ENCODE assay signal across 27 cellular contexts in genomic region chr1:192600264-192600663, GRCh38. TPM values are rescaled to one million over a fixed set of nuclear protein-coding genes. Genes with fewer than 3 reads are reported as not detected.
DNase-seq lines count a peak whose midpoint lies in the region; ATAC-seq and TF ChIP-seq lines count a peak whose summit lies in the region.
"Had no signal": no experiment of that assay in that cellular context is flagged by ENCODE, and none has a peak within 500 bp of the region (broad histone marks: within the 10 kb centered on the region; RNA-seq: fewer than 3 reads in every experiment).

No MANE protein-coding gene starts in this region.

- intact Hi-C loops in activated CD4-positive, alpha-beta T cell treated with anti-CD3 and anti-CD28 coated beads for 36 hours (cut with DNase I, micrococcal nuclease), result no loop called here

- no peak overlapping the region for H3K4me3 Mint-ChIP-seq in activated CD4-positive, alpha-beta T cell treated with anti-CD3 and anti-CD28 coated beads for 36 hours
- no peak overlapping the region for H3K4me3 Mint-ChIP-seq in activated CD4-positive, alpha-beta T cell treated with anti-CD3 and anti-CD28 coated beads, Interleukin-2, amount 10 ng/mL, durations not matched to agents 7 days and 5 days
- H3K4me3 Mint-ChIP-seq in stimulated activated naive CD8-positive, alpha-beta T cell treated with anti-CD3 and anti-CD28 coated beads, Interleukin-15, amount 100 ng/mL, for 72 hours, result no peak overlapping the region
- H3K4me3 Mint-ChIP-seq: CD4-positive, alpha-beta T cell; HFFc6 had no signal

- no peak for TF ChIP-seq CTCF in epithelial cell of esophagus (IDR thresholded peaks at IDR 0.05; ENCODE audit: insufficient read depth, low read depth, low read length, missing control alignments)

- H3K9me3 Mint-ChIP-seq in activated CD4-positive, alpha-beta T cell treated with anti-CD3 and anti-CD28 coated beads for 36 hours (ENCODE audit: low read depth), result no peaks in the 10 kb centered on the region
- H3K9me3 Mint-ChIP-seq in activated CD4-positive, alpha-beta T cell treated with anti-CD3 and anti-CD28 coated beads, Interleukin-2, amount 10 ng/mL, durations not matched to agents 7 days and 5 days, result no peaks in the 10 kb centered on the region
- H3K9me3 Mint-ChIP-seq in stimulated activated naive CD8-positive, alpha-beta T cell treated with anti-CD3 and anti-CD28 coated beads, Interleukin-15, amount 100 ng/mL, for 72 hours, result no peaks in the 10 kb centered on the region
- H3K9me3 Mint-ChIP-seq: CD4-positive, alpha-beta T cell; HFFc6 had no signal

- CTCF ChIA-PET in activated CD4-positive, alpha-beta T cell treated with anti-CD3 and anti-CD28 coated beads for 36 hours (lab: Charles Lee), result interaction anchor here (1.0 to 1.3 kb wide), 2 partner anchors 17 to 123 kb away, joined by 3 read pairs; no protein-coding TSS in a partner anchor
- CTCF ChIA-PET in activated CD4-positive, alpha-beta T cell treated with anti-CD3 and anti-CD28 coated beads, Interleukin-2, amount 10 ng/mL, durations not matched to agents 7 days and 5 days (lab: Charles Lee), result no interaction called here

- no peak for DNase-seq in activated CD4-positive, alpha-beta T cell treated with anti-CD3 and anti-CD28 coated beads for 36 hours
- no peak for DNase-seq in activated CD4-positive, alpha-beta T cell treated with anti-CD3 and anti-CD28 coated beads, Interleukin-2, amount 10 ng/mL, durations not matched to agents 7 days and 5 days
- DNase-seq in stimulated activated naive CD8-positive, alpha-beta T cell treated with anti-CD3 and anti-CD28 coated beads, Interleukin-15, Interleukin-2, amounts not matched to agents 100 U/mL and 50 U/mL, for 24 hours, result no peak
- no peak for DNase-seq in stimulated activated naive CD8-positive, alpha-beta T cell treated with anti-CD3 and anti-CD28 coated beads, Interleukin-15, amount 100 ng/mL, for 72 hours
- DNase-seq in epithelial cell of esophagus (ENCODE audit: low read depth), result peak; percentile 13
- no peak for DNase-seq in NCI-H1105 (lab: John Stamatoyannopoulos, UW)
- no peak for DNase-seq in D341Med (ENCODE audit: low spot score)
- no peak for DNase-seq in foreskin melanocyte
- DNase-seq: 8988T; CD4-positive, alpha-beta T cell; GDM1; GOT3; HFFc6; KBM-7; MM.1S; NCI-H1417; NCI-H1694; NCI-H2029 treated with DMSO at 0.1 percent for 48 hours; NCI-H2227 treated with DMSO at 0.1 percent for 48 hours; NCI-H526 treated with DMSO at 0.1 percent for 48 hours; PC-9; SJCRH30 had no signal

- POLR2A ChIA-PET in activated CD4-positive, alpha-beta T cell treated with anti-CD3 and anti-CD28 coated beads for 36 hours (lab: Charles Lee), result no interaction called here
- POLR2A ChIA-PET in activated CD4-positive, alpha-beta T cell treated with anti-CD3 and anti-CD28 coated beads, Interleukin-2, amount 10 ng/mL, durations not matched to agents 7 days and 5 days (lab: Charles Lee), result no interaction called here

- H3K4me3 ChIP-seq in epithelial cell of esophagus (ENCODE audit: low read length), result no peak overlapping the region
- H3K4me3 ChIP-seq: BLaER1, GM12878, HAP-1, PC-9, SJCRH30 had no signal

- no peaks in the 10 kb centered on the region for H3K27me3 Mint-ChIP-seq in activated CD4-positive, alpha-beta T cell treated with anti-CD3 and anti-CD28 coated beads for 36 hours
- H3K27me3 Mint-ChIP-seq in activated CD4-positive, alpha-beta T cell treated with anti-CD3 and anti-CD28 coated beads, Interleukin-2, amount 10 ng/mL, durations not matched to agents 7 days and 5 days, result peaks cover 3% of the 10 kb centered on the region
- peaks cover 5% of the 10 kb centered on the region for H3K27me3 Mint-ChIP-seq in stimulated activated naive CD8-positive, alpha-beta T cell treated with anti-CD3 and anti-CD28 coated beads, Interleukin-15, amount 100 ng/mL, for 72 hours
- H3K27me3 Mint-ChIP-seq: CD4-positive, alpha-beta T cell had no signal

- H3K27ac Mint-ChIP-seq in activated CD4-positive, alpha-beta T cell treated with anti-CD3 and anti-CD28 coated beads for 36 hours, result no peak overlapping the region
- no peak overlapping the region for H3K27ac Mint-ChIP-seq in activated CD4-positive, alpha-beta T cell treated with anti-CD3 and anti-CD28 coated beads, Interleukin-2, amount 10 ng/mL, durations not matched to agents 7 days and 5 days
- no peak overlapping the region for H3K27ac Mint-ChIP-seq in stimulated activated naive CD8-positive, alpha-beta T cell treated with anti-CD3 and anti-CD28 coated beads, Interleukin-15, amount 100 ng/mL, for 72 hours
- H3K27ac Mint-ChIP-seq: CD4-positive, alpha-beta T cell; HFFc6 had no signal

- H3K36me3 Mint-ChIP-seq in activated CD4-positive, alpha-beta T cell treated with anti-CD3 and anti-CD28 coated beads for 36 hours (ENCODE audit: low read depth), result no peaks in the 10 kb centered on the region
- no peaks in the 10 kb centered on the region for H3K36me3 Mint-ChIP-seq in activated CD4-positive, alpha-beta T cell treated with anti-CD3 and anti-CD28 coated beads, Interleukin-2, amount 10 ng/mL, durations not matched to agents 7 days and 5 days (ENCODE audit: low read depth)

- ATAC-seq in activated CD4-positive, alpha-beta T cell treated with anti-CD3 and anti-CD28 coated beads for 36 hours, result peak; percentile 30
- peak; percentile 8 for ATAC-seq in stimulated activated naive CD8-positive, alpha-beta T cell treated with anti-CD3 and anti-CD28 coated beads, Interleukin-15, Interleukin-2, amounts not matched to agents 100 U/mL and 50 U/mL, for 24 hours
- ATAC-seq in stimulated activated naive CD8-positive, alpha-beta T cell treated with anti-CD3 and anti-CD28 coated beads, Interleukin-15, amount 100 ng/mL, for 72 hours, result no peak
- ATAC-seq: Right ventricle myocardium inferior had no signal

- H3K4me1 Mint-ChIP-seq in activated CD4-positive, alpha-beta T cell treated with anti-CD3 and anti-CD28 coated beads for 36 hours, result peaks cover 29% of the 10 kb centered on the region
- H3K4me1 Mint-ChIP-seq in activated CD4-positive, alpha-beta T cell treated with anti-CD3 and anti-CD28 coated beads, Interleukin-2, amount 10 ng/mL, durations not matched to agents 7 days and 5 days, result peaks cover 3% of the 10 kb centered on the region
- peaks cover 30% of the 10 kb centered on the region for H3K4me1 Mint-ChIP-seq in stimulated activated naive CD8-positive, alpha-beta T cell treated with anti-CD3 and anti-CD28 coated beads, Interleukin-15, amount 100 ng/mL, for 72 hours

RNA-seq across cellular contexts. Expression of gene RGS1, which starts 24.7 kb away (rescaled TPM):
- 10 to 100 TPM; 12.0 to 13.6 TPM for total RNA-seq in activated CD4-positive, alpha-beta T cell treated with anti-CD3 and anti-CD28 coated beads for 36 hours
- 10 to 100 TPM; 14.2 to 14.8 TPM for total RNA-seq in activated CD4-positive, alpha-beta T cell treated with anti-CD3 and anti-CD28 coated beads, Interleukin-2, amount 10 ng/mL, durations not matched to agents 7 days and 5 days
- total RNA-seq: HFFc6, NCI-H460, PC-9, SJCRH30 had no signal

RNA-seq across cellular contexts. Expression of gene RGS13, which starts 35.7 kb away (rescaled TPM):
- not detected for total RNA-seq in activated CD4-positive, alpha-beta T cell treated with anti-CD3 and anti-CD28 coated beads for 36 hours
- total RNA-seq in activated CD4-positive, alpha-beta T cell treated with anti-CD3 and anti-CD28 coated beads, Interleukin-2, amount 10 ng/mL, durations not matched to agents 7 days and 5 days, result not detected
- total RNA-seq: HFFc6, NCI-H460, PC-9, Right ventricle myocardium inferior, SJCRH30 had no signal
